In genomic region chr3:67654099-67654831, GRCh38 we compare ENCODE assay signal across 8 cellular contexts. TPM values are rescaled to one million over a fixed set of nuclear protein-coding genes. Genes with fewer than 3 reads are reported as not detected.
A peak's percentile ranks its signal among the peaks of the same experiment; 100 is the strongest.
DNase-seq lines count a peak whose midpoint lies in the region; ATAC-seq, FAIRE-seq and TF ChIP-seq lines count a peak whose summit lies in the region.

Gene SUCLG2 (minus strand): TSS chr3:67654612. CDS start chr3:67654586, 26 bp downstream.

- TF ChIP-seq CTCF in heart left ventricle (IDR thresholded peaks at IDR 0.05) (no peak), progenitor cell of endocrine pancreas (IDR thresholded peaks at IDR 0.05; ENCODE audit: unreplicated experiment) (no peak), upper lobe of right lung (IDR thresholded peaks at IDR 0.05) (no peak)

- CTCF ChIA-PET in T-cell (lab: Charles Lee) = interaction anchor here in 1 of 2 donors (2.1 kb wide), 1 partner anchor 136 kb away, joined by 8 read pairs; no protein-coding TSS in a partner anchor

- peak; percentile 76 for TF ChIP-seq POLR2A in H54 (IDR thresholded peaks at IDR 0.05; ENCODE audit: low read depth, low read length)
- peak in 1 of 2 donors; percentile 80 for TF ChIP-seq POLR2A in heart left ventricle (IDR thresholded peaks at IDR 0.05)

- H3K27me3 Mint-ChIP-seq in T-cell = no peaks in the 10 kb centered on the region
- no peaks in the 10 kb centered on the region for H3K27me3 Mint-ChIP-seq in progenitor cell of endocrine pancreas

- POLR2A ChIA-PET in T-cell (lab: Charles Lee) = interaction anchor here (0.6 to 1.9 kb wide), 5 partner anchors 10 to 1504 kb away, joined by 3 to 14 read pairs (median 4); partner anchors contain the start of gene KBTBD8 (in 1 of the 2)

- intact Hi-C loops in heart left ventricle (cut with DNase I) = loop anchor here in 3 of 10 donors (5.0 to 10.0 kb wide), 4 partner anchors 239 to 659 kb away; partner anchors contain the start of gene KBTBD8 (in 1 of the 3)
- intact Hi-C loops in upper lobe of right lung (cut with DNase I) = no loop called here

- WGBS in adipose tissue, 3 donors = 0 to 1% (median 1%) methylated on average over 59 to 66 of the region's 66 CpGs
- 0 to 1% (median 1%) methylated on average over 34 to 66 of the region's 66 CpGs for WGBS in heart left ventricle, 4 donors

- peaks cover 73 to 78% (median 73%) of the 10 kb centered on the region in 3 donors for H3K4me1 Mint-ChIP-seq in T-cell
- H3K4me1 Mint-ChIP-seq in progenitor cell of endocrine pancreas (ENCODE audit: low read depth) = peaks cover 26% of the 10 kb centered on the region

- ATAC-seq in T-cell (replicated peaks in 1 of 4) = peak; percentile 75 to 79 (median 76)
- peak; percentile 98 to 99 (median 99) for ATAC-seq in heart left ventricle
- peak; percentile 99 for ATAC-seq in upper lobe of right lung

- H3K9me3 ChIP-seq in heart left ventricle (no peaks in the 10 kb centered on the region), upper lobe of right lung (no peaks in the 10 kb centered on the region)

- peaks cover 0 to 34% (median 12%) of the 10 kb centered on the region in 12 donors for H3K4me1 ChIP-seq in heart left ventricle
- peaks cover 23% of the 10 kb centered on the region for H3K4me1 ChIP-seq in upper lobe of right lung

- H3K4me3 Mint-ChIP-seq in T-cell = peak within 1 kb of the TSS; percentile 77 to 82 (median 80)
- peak within 1 kb of the TSS; percentile 78 for H3K4me3 Mint-ChIP-seq in progenitor cell of endocrine pancreas (ENCODE audit: low read depth)

- H3K27ac Mint-ChIP-seq in T-cell (peak within 1 kb of the TSS; percentile 92 to 94), progenitor cell of endocrine pancreas (peak within 1 kb of the TSS; percentile 96)

- H3K27me3 ChIP-seq in heart left ventricle (no peaks in the 10 kb centered on the region), upper lobe of right lung (no peaks in the 10 kb centered on the region)

- H3K36me3 ChIP-seq in heart left ventricle (no peaks in the 10 kb centered on the region), upper lobe of right lung (no peaks in the 10 kb centered on the region)

- H3K4me3 ChIP-seq in heart left ventricle (peak within 1 kb of the TSS; percentile 70 to 97 (median 88)), upper lobe of right lung (peak within 1 kb of the TSS; percentile 96)

- peaks cover 11% of the 10 kb centered on the region for H3K36me3 Mint-ChIP-seq in T-cell
- H3K36me3 Mint-ChIP-seq in progenitor cell of endocrine pancreas (ENCODE audit: insufficient read depth) = peaks cover 9% of the 10 kb centered on the region

- H3K9me3 Mint-ChIP-seq in T-cell (peaks cover 0 to 3% (median 0%) of the 10 kb centered on the region in 3 donors), progenitor cell of endocrine pancreas (ENCODE audit: low read depth) (peaks cover 8% of the 10 kb centered on the region)

- FAIRE-seq in H54 (lab: Jason Lieb, UNC) = no peak

- peak within 1 kb of the TSS; percentile 56 for H3K27ac ChIP-seq in adipose tissue (ENCODE audit: low read depth, low read length)
- H3K27ac ChIP-seq in heart left ventricle = peak within 1 kb of the TSS; percentile 91 to 98 (median 96)
- peak within 1 kb of the TSS; percentile 97 for H3K27ac ChIP-seq in upper lobe of right lung

- peak; percentile 95 for DNase-seq in GM03348 (ENCODE audit: low spot score)
- DNase-seq in H54 (ENCODE audit: insufficient read length, low spot score) = peak; percentile 69
- DNase-seq in M059J (ENCODE audit: low read depth) = peak; percentile 75
- DNase-seq in T-cell = peak; percentile 51 to 84 (median 74)
- peak; percentile 94 to 96 (median 95) for DNase-seq in heart left ventricle
- peak; percentile 75 for DNase-seq in progenitor cell of endocrine pancreas (ENCODE audit: low spot score, unreplicated experiment)
- peak; percentile 97 for DNase-seq in upper lobe of right lung

RNA-seq across cellular contexts. Expression of gene SUCLG2, which starts in this region (rescaled TPM):
- total RNA-seq in M059J (2014; rRNA removed; shearing (Covaris generic)) = 26.3 and 28.7 TPM in 2 replicates
- total RNA-seq in T-cell (10 to 100 TPM; 45.6 to 65.9 (median 49.5) TPM), heart left ventricle (100 to 1,000 TPM in 2 of 9 donors, 10 to 100 TPM in 7; 64.0 to 119 (median 83.9) TPM), progenitor cell of endocrine pancreas (39.4 and 41.1 TPM in 2 replicates), upper lobe of right lung (53.8 TPM)
- polyA plus RNA-seq in adipose tissue (10 to 100 TPM; 26.2 to 64.3 (median 50.3) TPM), heart left ventricle (10 to 100 TPM; 41.6 to 70.6 TPM)

Comparison
In these comparisons a context has a peak if more than half of its experiments do, and no peak if none do; other contexts are left out.
1. Peak in every context shown above with its lines: DNase-seq, ATAC-seq, H3K4me3 ChIP-seq and H3K27ac ChIP-seq.